ENCODE assay signal across 22 cellular contexts in genomic region chr3:187849255-187849654, GRCh38.
"Had no signal": no experiment of that assay in that cellular context is flagged by ENCODE, and none has a peak within 500 bp of the region (broad histone marks: within the 10 kb centered on the region; RNA-seq: fewer than 3 reads in every experiment).

No MANE protein-coding gene starts in this region.

- H3K4me1 ChIP-seq: pancreas, prostate gland, testis, uterus had no signal

- ATAC-seq: activated CD8-positive, alpha-beta T cell treated with anti-CD3 and anti-CD28 coated beads for 36 hours; activated naive CD8-positive, alpha-beta T cell treated with anti-CD3 and anti-CD28 coated beads, Interleukin-2, amount 50 U/mL, for 24 hours; activated T-cell treated with anti-CD3 and anti-CD28 coated beads, Interleukin-2, amount 50 U/mL, for 4 hours; activated T-helper 17 cell treated with anti-CD3 and anti-CD28 coated beads, Interleukin-2, amount 50 U/mL, for 72 hours; foreskin keratinocyte; heart right ventricle; mucosa of descending colon; T-cell had no signal

- H3K36me3 Mint-ChIP-seq: activated naive CD4-positive, alpha-beta T cell treated with anti-CD3 and anti-CD28 coated beads, Interleukin-2, amount 50 U/mL, for 24 hours; T-cell had no signal

- H3K27me3 Mint-ChIP-seq: activated CD8-positive, alpha-beta T cell treated with anti-CD3 and anti-CD28 coated beads for 36 hours; activated naive CD4-positive, alpha-beta T cell treated with anti-CD3 and anti-CD28 coated beads, Interleukin-2, amount 50 U/mL, for 24 hours; activated naive CD8-positive, alpha-beta T cell treated with anti-CD3 and anti-CD28 coated beads, Interleukin-2, amount 50 U/mL, for 24 hours; activated T-helper 17 cell treated with anti-CD3 and anti-CD28 coated beads, Interleukin-2, amount 50 U/mL, for 72 hours had no signal

- H3K27ac ChIP-seq: foreskin keratinocyte, pancreas, prostate gland, testis, transverse colon, uterus had no signal

- DNase-seq: activated CD4-positive, alpha-beta T cell treated with anti-CD3 and anti-CD28 coated beads, Interleukin-2, amount 10 ng/mL, durations not matched to agents 7 days and 5 days; activated CD4-positive, CD25-positive, alpha-beta regulatory T cell treated with anti-CD3 and anti-CD28 coated beads, Interleukin-2, amount 50 U/mL, for 72 hours; activated CD8-positive, alpha-beta T cell treated with anti-CD3 and anti-CD28 coated beads for 36 hours; activated naive CD8-positive, alpha-beta T cell treated with anti-CD3 and anti-CD28 coated beads, Interleukin-2, amount 50 U/mL, for 24 hours; activated T-cell treated with anti-CD3 and anti-CD28 coated beads, Interleukin-2, amount 50 U/mL, for 4 hours; amygdala; central memory CD4-positive, alpha-beta T cell; foreskin keratinocyte; heart right ventricle; mucosa of descending colon; nephron progenitor cell; pancreas; retina; stimulated activated naive CD4-positive, alpha-beta T cell treated with Interleukin-2 at 50 U/mL for 16 hours; T-cell; testis; transverse colon; uterus had no signal

- H3K27me3 ChIP-seq: foreskin keratinocyte, pancreas, testis, transverse colon had no signal

- H3K27ac Mint-ChIP-seq: activated CD4-positive, alpha-beta T cell treated with anti-CD3 and anti-CD28 coated beads, Interleukin-2, amount 10 ng/mL, durations not matched to agents 7 days and 5 days; activated CD8-positive, alpha-beta T cell treated with anti-CD3 and anti-CD28 coated beads for 36 hours; activated naive CD4-positive, alpha-beta T cell treated with anti-CD3 and anti-CD28 coated beads, Interleukin-2, amount 50 U/mL, for 24 hours; activated naive CD8-positive, alpha-beta T cell treated with anti-CD3 and anti-CD28 coated beads, Interleukin-2, amount 50 U/mL, for 24 hours; activated T-helper 17 cell treated with anti-CD3 and anti-CD28 coated beads, Interleukin-2, amount 50 U/mL, for 72 hours; nephron progenitor cell; T-cell had no signal

- H3K36me3 ChIP-seq: heart right ventricle, pancreas, prostate gland, transverse colon, uterus had no signal

- H3K4me1 Mint-ChIP-seq: activated naive CD4-positive, alpha-beta T cell treated with anti-CD3 and anti-CD28 coated beads, Interleukin-2, amount 50 U/mL, for 24 hours; nephron progenitor cell had no signal

- H3K4me3 Mint-ChIP-seq: activated CD4-positive, alpha-beta T cell treated with anti-CD3 and anti-CD28 coated beads, Interleukin-2, amount 10 ng/mL, durations not matched to agents 7 days and 5 days; activated CD8-positive, alpha-beta T cell treated with anti-CD3 and anti-CD28 coated beads for 36 hours; activated naive CD4-positive, alpha-beta T cell treated with anti-CD3 and anti-CD28 coated beads, Interleukin-2, amount 50 U/mL, for 24 hours; activated naive CD8-positive, alpha-beta T cell treated with anti-CD3 and anti-CD28 coated beads, Interleukin-2, amount 50 U/mL, for 24 hours; activated T-cell treated with anti-CD3 and anti-CD28 coated beads, Interleukin-2, amount 50 U/mL, for 4 hours; activated T-helper 17 cell treated with anti-CD3 and anti-CD28 coated beads, Interleukin-2, amount 50 U/mL, for 72 hours; nephron progenitor cell; T-cell had no signal

- H3K9me3 Mint-ChIP-seq: activated naive CD4-positive, alpha-beta T cell treated with anti-CD3 and anti-CD28 coated beads, Interleukin-2, amount 50 U/mL, for 24 hours; T-cell had no signal

- H3K9me3 ChIP-seq: mucosa of descending colon, pancreas, prostate gland, testis, transverse colon, uterus had no signal

- H3K4me3 ChIP-seq: heart right ventricle, mucosa of descending colon, pancreas, prostate gland, testis, transverse colon, uterus had no signal

- FAIRE-seq: endothelial cell of umbilical vein, pancreas had no signal
